19 cellular contexts compared by ENCODE assay signal in genomic region chr20:10537850-10538480, GRCh38.
DNase-seq lines count a peak whose midpoint lies in the region; ATAC-seq and TF ChIP-seq lines count a peak whose summit lies in the region.
"Had no signal": no experiment of that assay in that cellular context is flagged by ENCODE, and none has a peak within 500 bp of the region (broad histone marks: within the 10 kb centered on the region; RNA-seq: fewer than 3 reads in every experiment).

No MANE protein-coding gene starts in this region.

- H3K4me3 ChIP-seq in AG10803 (ENCODE audit: low read length) (no peak overlapping the region), brain microvascular endothelial cell (ENCODE audit: low read depth, low read length) (no peak overlapping the region), neural progenitor cell (no peak overlapping the region)

- no peaks in the 10 kb centered on the region for H3K9me3 ChIP-seq in neural progenitor cell (ENCODE audit: low read depth)

- no peak for ATAC-seq in GM18868 (IDR thresholded peaks at IDR 0.05; ENCODE audit: unreplicated experiment)
- no peak for ATAC-seq in esophagus mucosa
- ATAC-seq: natural killer cell; stimulated activated naive CD8-positive, alpha-beta T cell treated with anti-CD3 and anti-CD28 coated beads, Interleukin-15, Interleukin-2, amounts not matched to agents 100 U/mL and 50 U/mL, for 24 hours had no signal

- H3K79me2 ChIP-seq in neural progenitor cell (ENCODE audit: low read depth) = peaks cover 8% of the 10 kb centered on the region

- peaks cover 34% of the 10 kb centered on the region for H3K4me1 Mint-ChIP-seq in neural progenitor cell

- peaks cover 1% of the 10 kb centered on the region for H3K9me3 Mint-ChIP-seq in neural progenitor cell
- H3K9me3 Mint-ChIP-seq: activated naive CD8-positive, alpha-beta T cell treated with anti-CD3 and anti-CD28 coated beads, Interleukin-2, amount 10 ng/mL, durations not matched to agents 7 days and 5 days; activated T-cell treated with anti-CD3 and anti-CD28 coated beads, Interleukin-2, amount 50 U/mL, for 24 hours; endodermal cell; natural killer cell had no signal

- no peak for TF ChIP-seq CTCF in AG10803 (conservative IDR thresholded peaks at IDR 0.05; ENCODE audit: low read length)
- no peak for TF ChIP-seq CTCF in brain microvascular endothelial cell (IDR thresholded peaks at IDR 0.05; ENCODE audit: low read depth, low read length, missing control alignments)
- TF ChIP-seq CTCF in neural progenitor cell (IDR thresholded peaks at IDR 0.05) = no peak

- H3K36me3 ChIP-seq in brain microvascular endothelial cell (replicated peaks) (no peaks in the 10 kb centered on the region), neural progenitor cell (no peaks in the 10 kb centered on the region)

- H3F3A ChIP-seq in neural progenitor cell (ENCODE audit: low read depth) = peaks cover 27% of the 10 kb centered on the region

- no peak overlapping the region for H3K27ac Mint-ChIP-seq in neural progenitor cell
- H3K27ac Mint-ChIP-seq: activated naive CD8-positive, alpha-beta T cell treated with anti-CD3 and anti-CD28 coated beads, Interleukin-2, amount 10 ng/mL, durations not matched to agents 7 days and 5 days; activated T-cell treated with anti-CD3 and anti-CD28 coated beads, Interleukin-2, amount 50 U/mL, for 24 hours; endodermal cell; natural killer cell had no signal

- H3K27me3 Mint-ChIP-seq in neural progenitor cell (ENCODE audit: insufficient read depth, low read depth) = peaks cover 2% of the 10 kb centered on the region
- H3K27me3 Mint-ChIP-seq: activated naive CD8-positive, alpha-beta T cell treated with anti-CD3 and anti-CD28 coated beads, Interleukin-2, amount 10 ng/mL, durations not matched to agents 7 days and 5 days; activated T-cell treated with anti-CD3 and anti-CD28 coated beads, Interleukin-2, amount 50 U/mL, for 24 hours had no signal

- H3K27me3 ChIP-seq in brain microvascular endothelial cell (replicated peaks) (no peaks in the 10 kb centered on the region), neural progenitor cell (no peaks in the 10 kb centered on the region)

- no peak overlapping the region for H3K4me3 Mint-ChIP-seq in neural progenitor cell
- H3K4me3 Mint-ChIP-seq: activated naive CD8-positive, alpha-beta T cell treated with anti-CD3 and anti-CD28 coated beads, Interleukin-2, amount 10 ng/mL, durations not matched to agents 7 days and 5 days; activated T-cell treated with anti-CD3 and anti-CD28 coated beads, Interleukin-2, amount 50 U/mL, for 24 hours; endodermal cell; natural killer cell had no signal

- no peaks in the 10 kb centered on the region for H4K20me1 ChIP-seq in neural progenitor cell (ENCODE audit: low read depth)

- H3K4me2 ChIP-seq in neural progenitor cell = peak overlapping the region; percentile 53

- H3K9ac ChIP-seq in neural progenitor cell = no peak overlapping the region

- DNase-seq in AG10803 (ENCODE audit: low read depth) = peak; percentile 46
- DNase-seq in LoVo (ENCODE audit: low spot score) = peak; percentile 34
- peak; percentile 74 for DNase-seq in brain microvascular endothelial cell
- DNase-seq in neural progenitor cell (ENCODE audit: low spot score) = no peak
- DNase-seq in H4 (ENCODE audit: low spot score) = no peak
- DNase-seq in DMS153 (lab: John Stamatoyannopoulos, UW) = no peak
- DNase-seq: activated naive CD8-positive, alpha-beta T cell treated with anti-CD3 and anti-CD28 coated beads, Interleukin-2, amount 10 ng/mL, durations not matched to agents 7 days and 5 days; activated T-cell treated with anti-CD3 and anti-CD28 coated beads, Interleukin-2, amount 50 U/mL, for 24 hours; AML-193; endodermal cell; H7; Kasumi-1; natural killer cell; NCI-H187; NCI-H510A; stimulated activated CD4-positive, alpha-beta T cell treated with anti-CD3 and anti-CD28 coated beads, Interleukin-15, amount 100 ng/mL, for 24 hours; stimulated activated naive CD8-positive, alpha-beta T cell treated with anti-CD3 and anti-CD28 coated beads, Interleukin-15, Interleukin-2, amounts not matched to agents 100 U/mL and 50 U/mL, for 24 hours had no signal

- peaks cover 5% of the 10 kb centered on the region for H3K36me3 Mint-ChIP-seq in neural progenitor cell
- H3K36me3 Mint-ChIP-seq: natural killer cell had no signal

- no peak overlapping the region for H2AFZ ChIP-seq in neural progenitor cell (replicated peaks)

- peaks cover 44% of the 10 kb centered on the region for H3K4me1 ChIP-seq in neural progenitor cell

- in situ Hi-C loops in brain microvascular endothelial cell (cut with HindIII; ENCODE audit: low pct_ligation_motif_present, low sequenced_read_pairs) = no loop called here

- H3K27ac ChIP-seq in brain microvascular endothelial cell = peak overlapping the region; percentile 29
- H3K27ac ChIP-seq in neural progenitor cell = no peak overlapping the region

Comparison
In these comparisons a context has a peak if more than half of its experiments do, and no peak if none do; other contexts are left out.
1. DNase-seq: peak in AG10803 (single experiment), LoVo (single experiment) and brain microvascular endothelial cell (single experiment); none in neural progenitor cell (single experiment), H4 (single experiment) and DMS153 (single experiment).